Comparison of ENCODE assay signal across 1 cellular context in genomic region chr18:78032574-78032973, GRCh38.
TF ChIP-seq lines count a peak whose summit lies in the region.

No MANE protein-coding gene starts in this region.

TF ChIP-seq in HepG2, 621 proteins besides CTCF, POLR2A, EP300 and RAD21 (continued from another document):
- no peak for TF ChIP-seq TFDP2 (CRISPR knock-in tag; IDR thresholded peaks at IDR 0.05)
- TF ChIP-seq DNMT1 (CRISPR knock-in tag; IDR thresholded peaks at IDR 0.05) = no peak
- TF ChIP-seq RFX1 (IDR thresholded peaks at IDR 0.05) = no peak
- TF ChIP-seq SOX13 (IDR thresholded peaks at IDR 0.05) = no peak
- no peak for TF ChIP-seq SOX13 (CRISPR knock-in tag; conservative IDR thresholded peaks at IDR 0.05 in 1 of 2, IDR thresholded peaks at IDR 0.05 in 1 of 2)
- no peak for TF ChIP-seq ZFY (CRISPR knock-in tag; IDR thresholded peaks at IDR 0.05)
- TF ChIP-seq HNRNPK (IDR thresholded peaks at IDR 0.05; ENCODE audit: low read depth, low read length, poor library complexity, severe bottlenecking) = peak; percentile 90
- 0 out of 2 replicates have a peak, but pooled peaks have one; percentile 60 for TF ChIP-seq PCBP1 (IDR thresholded peaks at IDR 0.05; ENCODE audit: borderline replicate concordance, low read depth, low read length)
- no peak for TF ChIP-seq YEATS4 (CRISPR knock-in tag; IDR thresholded peaks at IDR 0.05; ENCODE audit: borderline replicate concordance)
- no peak for TF ChIP-seq BATF2 (CRISPR knock-in tag; IDR thresholded peaks at IDR 0.05)
